ENCODE assay signal across 11 cellular contexts in the genomic region with DNA sequence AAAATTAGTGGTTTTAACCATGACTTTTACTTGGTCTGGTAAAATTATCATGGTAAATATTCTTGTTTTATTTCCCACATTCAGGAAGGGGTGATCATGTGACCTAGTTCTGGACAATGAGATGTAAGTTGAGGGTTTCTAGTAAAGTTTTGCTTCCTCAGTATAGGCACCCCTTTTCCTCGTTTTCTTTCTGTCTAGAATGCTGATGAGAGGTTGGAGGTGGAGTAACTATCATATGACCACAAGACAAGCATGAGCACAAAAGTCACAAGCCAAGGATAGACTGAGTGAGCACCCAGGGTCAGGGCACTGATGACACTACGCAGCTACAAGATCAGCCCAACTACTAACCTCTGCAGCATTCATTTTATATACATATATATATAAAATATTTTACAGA. TPM values are rescaled to one million over a fixed set of nuclear protein-coding genes. Genes with fewer than 3 reads are reported as not detected.
DNase-seq lines count a peak whose midpoint lies in the region; ATAC-seq, FAIRE-seq and TF ChIP-seq lines count a peak whose summit lies in the region.
"Had no signal": no experiment of that assay in that cellular context is flagged by ENCODE, and none has a peak within 500 bp of the region (broad histone marks: within the 10 kb centered on the region; RNA-seq: fewer than 3 reads in every experiment).

No MANE protein-coding gene starts in this region.

- TF ChIP-seq CTCF in A549 (IDR thresholded peaks at IDR 0.05), result no peak
- TF ChIP-seq CTCF in endodermal cell (conservative IDR thresholded peaks at IDR 0.05), result no peak
- TF ChIP-seq CTCF in GM20000 (IDR thresholded peaks at IDR 0.05; ENCODE audit: extremely low read depth, missing control alignments), result no peak

- WGBS in A549 (ENCODE audit: missing lambda C conversion rate), result 52% methylated on average over 2 of the region's 2 CpGs
- 100% methylated on average over 1 of the region's 2 CpGs; no CpG with 5 or more reads in 1 of the 2 experiments for WGBS in endodermal cell (ENCODE audit: insufficient coverage in 1 of 2, insufficient read length in 1 of 2), 2 experiments

- peaks cover 8% of the 10 kb centered on the region; the same call in 2 of the 3 replicates for H3K4me1 ChIP-seq in A549
- H3K4me1 ChIP-seq in endodermal cell (ENCODE audit: control insufficient read depth, insufficient read depth, low read length), result no peaks in the 10 kb centered on the region

- DNase-seq in A549 (ENCODE audit: low read depth in 1 of 2, low spot score in 1 of 2) (no peak), HT-29 (ENCODE audit: low spot score) (peak; percentile 49), endodermal cell (no peak), memory B cell (ENCODE audit: low spot score in 2 of 2) (no peak), GM20000 (ENCODE audit: low spot score) (no peak), cerebellar nuclear complex (lab: John Stamatoyannopoulos, UW) (no peak), NCI-H2196 treated with DMSO at 0.1 percent for 48 hours (lab: John Stamatoyannopoulos, UW; ENCODE audit: unreplicated experiment) (no peak)
- DNase-seq: activated CD4-positive, alpha-beta T cell treated with anti-CD3 and anti-CD28 coated beads, Interleukin-2, amount 50 U/mL, for 4 hours; stimulated activated CD4-positive, alpha-beta T cell treated with anti-CD3 and anti-CD28 coated beads, Interleukin-4, amount 100 ng/mL, for 24 hours had no signal

- H3K27ac Mint-ChIP-seq in endodermal cell (no peak overlapping the region), memory B cell (no peak overlapping the region)
- H3K27ac Mint-ChIP-seq: CD14-positive monocyte had no signal

- H3K9me3 Mint-ChIP-seq in endodermal cell, result no peaks in the 10 kb centered on the region
- no peaks in the 10 kb centered on the region for H3K9me3 Mint-ChIP-seq in memory B cell

- CTCF ChIA-PET in A549 (lab: Yijun Ruan, JAX), result no interaction called here

- H3K27me3 ChIP-seq in endodermal cell (ENCODE audit: control insufficient read depth, insufficient read depth, low read length, poor library complexity, severe bottlenecking), result no peaks in the 10 kb centered on the region

- H3K4me2 ChIP-seq in A549, result peak overlapping the region; percentile 77

- POLR2A ChIA-PET in A549 (lab: Yijun Ruan, JAX), result no interaction called here

- H3K4me1 Mint-ChIP-seq in endodermal cell (peaks cover 7% of the 10 kb centered on the region), memory B cell (peaks cover 25% of the 10 kb centered on the region)

- no peak for TF ChIP-seq RAD21 in A549 (conservative IDR thresholded peaks at IDR 0.05 in 1 of 2, IDR thresholded peaks at IDR 0.05 in 1 of 2)

- no peaks in the 10 kb centered on the region for H3K9me3 ChIP-seq in A549
- no peaks in the 10 kb centered on the region for H3K9me3 ChIP-seq in endodermal cell (ENCODE audit: control insufficient read depth, low read length)

- ATAC-seq in A549 (no peak), memory B cell (ENCODE audit: low read depth) (peak; percentile 46), HG02623 (IDR thresholded peaks at IDR 0.05; ENCODE audit: unreplicated experiment) (no peak)

- no peak for TF ChIP-seq POLR2A in A549 (IDR thresholded peaks at IDR 0.05; ENCODE audit: low read length)

- no peak for TF ChIP-seq EP300 in A549 (IDR thresholded peaks at IDR 0.05)

- H3K36me3 Mint-ChIP-seq in endodermal cell (ENCODE audit: low read depth) (no peaks in the 10 kb centered on the region), memory B cell (no peaks in the 10 kb centered on the region)
- H3K36me3 Mint-ChIP-seq: CD14-positive monocyte had no signal

- H3K4me3 Mint-ChIP-seq in endodermal cell (peak overlapping the region; percentile 50), memory B cell (peak overlapping the region; percentile 66)

- H3K36me3 ChIP-seq in endodermal cell (ENCODE audit: control insufficient read depth, insufficient read depth, low read length), result no peaks in the 10 kb centered on the region

- no peak overlapping the region for H3K9ac ChIP-seq in endodermal cell (ENCODE audit: extremely low read depth, low read length, poor library complexity, severe bottlenecking)

- no peaks in the 10 kb centered on the region for H3K27me3 Mint-ChIP-seq in endodermal cell (ENCODE audit: insufficient read depth)
- H3K27me3 Mint-ChIP-seq in memory B cell, result no peaks in the 10 kb centered on the region

- peak overlapping the region; percentile 70 to 91; a peak in 3 of 6 replicates for H3K27ac ChIP-seq in A549
- H3K27ac ChIP-seq in endodermal cell (ENCODE audit: low read depth, low read length), result no peak overlapping the region

- H3K4me3 ChIP-seq in A549, result peak overlapping the region; percentile 66
- no peak overlapping the region for H3K4me3 ChIP-seq in endodermal cell (ENCODE audit: low read length)

- no peak for FAIRE-seq in A549 (lab: Jason Lieb, UNC)

TF ChIP-seq in A549, 52 proteins besides CTCF, POLR2A, EP300 and RAD21:
- no peak for TF ChIP-seq HEYL (CRISPR knock-in tag; IDR thresholded peaks at IDR 0.05)
- TF ChIP-seq HOXA7 (CRISPR knock-in tag; IDR thresholded peaks at IDR 0.05), result no peak
- TF ChIP-seq POLR2AphosphoS2 (conservative IDR thresholded peaks at IDR 0.05; ENCODE audit: low read length), result no peak
- TF ChIP-seq HDAC2 (IDR thresholded peaks at IDR 0.05), result no peak
- TF ChIP-seq FOSL2 (IDR thresholded peaks at IDR 0.05), result no peak
- no peak for TF ChIP-seq FOSL2 (CRISPR knock-in tag; IDR thresholded peaks at IDR 0.05)
- TF ChIP-seq, protein P1, sequence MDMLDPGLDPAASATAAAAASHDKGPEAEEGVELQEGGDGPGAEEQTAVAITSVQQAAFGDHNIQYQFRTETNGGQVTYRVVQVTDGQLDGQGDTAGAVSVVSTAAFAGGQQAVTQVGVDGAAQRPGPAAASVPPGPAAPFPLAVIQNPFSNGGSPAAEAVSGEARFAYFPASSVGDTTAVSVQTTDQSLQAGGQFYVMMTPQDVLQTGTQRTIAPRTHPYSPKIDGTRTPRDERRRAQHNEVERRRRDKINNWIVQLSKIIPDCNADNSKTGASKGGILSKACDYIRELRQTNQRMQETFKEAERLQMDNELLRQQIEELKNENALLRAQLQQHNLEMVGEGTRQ (IDR thresholded peaks at IDR 0.05), result peak; percentile 52
- TF ChIP-seq TFCP2L1 (CRISPR knock-in tag; IDR thresholded peaks at IDR 0.05), result no peak
- TF ChIP-seq CHD2 (IDR thresholded peaks at IDR 0.05; ENCODE audit: low read length, partially characterized antibody), result no peak
TF ChIP-seq in A549: peak in this region for 1.

RNA-seq across cellular contexts. Expression of gene MYO1D, which starts 53.9 kb away (rescaled TPM):
- polyA plus RNA-seq in A549 (2011; rRNA removed), result 4.2 and 5.6 TPM in 2 replicates
- 1.1 TPM in 2 replicates for polyA plus RNA-seq in A549 (2012; cell fraction: cytosol; rRNA removed)
- polyA plus RNA-seq in A549 (2012; cell fraction: nucleus; rRNA removed), result 1.5 and 1.7 TPM in 2 replicates
- 2.3 to 2.8 TPM (median 2.8 TPM) in 3 replicates for polyA plus RNA-seq in A549 (2017; fragmentation: RNase III; extraction: RNeasy Plus Mini Kit Qiagen cat#74134 plus additional on column Dnase treatment)
- 5.8 and 9.5 TPM in 2 replicates for polyA minus RNA-seq in A549 (2011; rRNA and poly(A)+ RNA removed)
- total RNA-seq in HT-29 (2014; rRNA removed; shearing (Covaris generic)), result 31.2 and 35.2 TPM in 2 replicates
- total RNA-seq in endodermal cell, result 10 to 100 TPM; 42.9 to 43.7 TPM
- polyA plus RNA-seq in endodermal cell (2013, experiment 1 of 2), result 10.5 TPM
- polyA plus RNA-seq in endodermal cell (2013, experiment 2 of 2), result 11.1 TPM
